Comparison of ENCODE assay signal across 8 cellular contexts in genomic region chr1:145979746-145980435, GRCh38. TPM values are rescaled to one million over a fixed set of nuclear protein-coding genes. Genes with fewer than 3 reads are reported as not detected.
DNase-seq lines count a peak whose midpoint lies in the region; ATAC-seq lines count a peak whose summit lies in the region.

No MANE protein-coding gene starts in this region.

- H3K27me3 ChIP-seq in ectodermal cell (ENCODE audit: control insufficient read depth, insufficient read depth, low read length, poor library complexity, severe bottlenecking) = no peaks in the 10 kb centered on the region

- H3K27ac Mint-ChIP-seq in activated naive CD8-positive, alpha-beta T cell treated with anti-CD3 and anti-CD28 coated beads, Interleukin-2, amount 10 ng/mL, durations not matched to agents 7 days and 5 days = no peak overlapping the region
- H3K27ac Mint-ChIP-seq in activated naive CD8-positive, alpha-beta T cell treated with anti-CD3 and anti-CD28 coated beads, Interleukin-2, amount 50 U/mL, for 24 hours = no peak overlapping the region

- H3K27me3 Mint-ChIP-seq in activated naive CD8-positive, alpha-beta T cell treated with anti-CD3 and anti-CD28 coated beads, Interleukin-2, amount 10 ng/mL, durations not matched to agents 7 days and 5 days = no peaks in the 10 kb centered on the region
- H3K27me3 Mint-ChIP-seq in activated naive CD8-positive, alpha-beta T cell treated with anti-CD3 and anti-CD28 coated beads, Interleukin-2, amount 50 U/mL, for 24 hours = no peaks in the 10 kb centered on the region

- H3K4me3 ChIP-seq in ectodermal cell (ENCODE audit: insufficient read depth, low read depth, low read length) = no peak overlapping the region

- WGBS in ectodermal cell, 2 experiments = 64 to 65% methylated on average over 7 of the region's 7 CpGs

- no peaks in the 10 kb centered on the region for H3K36me3 ChIP-seq in ectodermal cell (ENCODE audit: control insufficient read depth, insufficient read depth, low read length)

- H3K9me3 ChIP-seq in ectodermal cell (ENCODE audit: control insufficient read depth, low read length) = no peaks in the 10 kb centered on the region

- H3K4me1 Mint-ChIP-seq in activated naive CD8-positive, alpha-beta T cell treated with anti-CD3 and anti-CD28 coated beads, Interleukin-2, amount 10 ng/mL, durations not matched to agents 7 days and 5 days = peaks cover 29% of the 10 kb centered on the region
- H3K4me1 Mint-ChIP-seq in activated naive CD8-positive, alpha-beta T cell treated with anti-CD3 and anti-CD28 coated beads, Interleukin-2, amount 50 U/mL, for 24 hours = peaks cover 8% of the 10 kb centered on the region

- no peaks in the 10 kb centered on the region for H3K9me3 Mint-ChIP-seq in activated naive CD8-positive, alpha-beta T cell treated with anti-CD3 and anti-CD28 coated beads, Interleukin-2, amount 10 ng/mL, durations not matched to agents 7 days and 5 days
- H3K9me3 Mint-ChIP-seq in activated naive CD8-positive, alpha-beta T cell treated with anti-CD3 and anti-CD28 coated beads, Interleukin-2, amount 50 U/mL, for 24 hours = no peaks in the 10 kb centered on the region

- ATAC-seq in activated naive CD8-positive, alpha-beta T cell treated with anti-CD3 and anti-CD28 coated beads, Interleukin-2, amount 10 ng/mL, durations not matched to agents 7 days and 5 days (ENCODE audit: low read depth) = peak; percentile 14
- ATAC-seq in activated naive CD8-positive, alpha-beta T cell treated with anti-CD3 and anti-CD28 coated beads, Interleukin-2, amount 50 U/mL, for 24 hours = no peak
- no peak for ATAC-seq in HG03354 (IDR thresholded peaks at IDR 0.05; ENCODE audit: poor library complexity, severe bottlenecking, unreplicated experiment)

- H3K36me3 Mint-ChIP-seq in activated naive CD8-positive, alpha-beta T cell treated with anti-CD3 and anti-CD28 coated beads, Interleukin-2, amount 10 ng/mL, durations not matched to agents 7 days and 5 days = no peaks in the 10 kb centered on the region
- H3K36me3 Mint-ChIP-seq in activated naive CD8-positive, alpha-beta T cell treated with anti-CD3 and anti-CD28 coated beads, Interleukin-2, amount 50 U/mL, for 24 hours (ENCODE audit: low read depth) = no peaks in the 10 kb centered on the region

- H3K4me3 Mint-ChIP-seq in activated naive CD8-positive, alpha-beta T cell treated with anti-CD3 and anti-CD28 coated beads, Interleukin-2, amount 10 ng/mL, durations not matched to agents 7 days and 5 days = no peak overlapping the region
- H3K4me3 Mint-ChIP-seq in activated naive CD8-positive, alpha-beta T cell treated with anti-CD3 and anti-CD28 coated beads, Interleukin-2, amount 50 U/mL, for 24 hours = no peak overlapping the region

- no peak for DNase-seq in activated naive CD8-positive, alpha-beta T cell treated with anti-CD3 and anti-CD28 coated beads, Interleukin-2, amount 10 ng/mL, durations not matched to agents 7 days and 5 days
- DNase-seq in activated naive CD8-positive, alpha-beta T cell treated with anti-CD3 and anti-CD28 coated beads, Interleukin-2, amount 50 U/mL, for 24 hours = no peak
- DNase-seq in NAMALWA (ENCODE audit: low spot score) (peak; percentile 48), pons (ENCODE audit: low spot score) (peak; percentile 55), D341Med (ENCODE audit: low spot score) (no peak), activated gamma-delta T cell treated with Interleukin-2 at 50 U/mL for 16 hours (no peak)

- peak overlapping the region; percentile 64 for H3K27ac ChIP-seq in ectodermal cell (ENCODE audit: insufficient read depth, low read depth, low read length, poor library complexity, severe bottlenecking)

- H3K4me1 ChIP-seq in ectodermal cell (ENCODE audit: control insufficient read depth, insufficient read depth, low read length) = peaks cover 25% of the 10 kb centered on the region

- POLR2A ChIA-PET in activated naive CD8-positive, alpha-beta T cell treated with anti-CD3 and anti-CD28 coated beads, Interleukin-2, amount 10 ng/mL, durations not matched to agents 7 days and 5 days (lab: Charles Lee) = interaction anchor here (0.7 to 11.2 kb wide), 17 partner anchors 10 to 136 kb away, joined by 3 to 407 read pairs (median 5); partner anchors contain the start of genes ANKRD34A, LIX1L, NUDT17 and PEX11B

RNA-seq across cellular contexts. Expression of gene POLR3GL, which starts 15.4 kb away (rescaled TPM):
- total RNA-seq in activated naive CD8-positive, alpha-beta T cell treated with anti-CD3 and anti-CD28 coated beads, Interleukin-2, amount 10 ng/mL, durations not matched to agents 7 days and 5 days = 10 to 100 TPM; 32.6 to 34.9 TPM
- polyA plus RNA-seq in ectodermal cell (2013, experiment 1 of 4) = 18.3 TPM
- 16.4 TPM for polyA plus RNA-seq in ectodermal cell (2013, experiment 2 of 4)
- polyA plus RNA-seq in ectodermal cell (2013, experiment 3 of 4) = 22.1 TPM
- 22.3 TPM for polyA plus RNA-seq in ectodermal cell (2013, experiment 4 of 4)

RNA-seq across cellular contexts. Expression of gene ANKRD34A, which starts 15.5 kb away (rescaled TPM):
- total RNA-seq in activated naive CD8-positive, alpha-beta T cell treated with anti-CD3 and anti-CD28 coated beads, Interleukin-2, amount 10 ng/mL, durations not matched to agents 7 days and 5 days = 1 to 10 TPM; 2.2 to 2.8 TPM
- polyA plus RNA-seq in ectodermal cell (2013, experiment 1 of 4) = 0.52 TPM
- 0.37 TPM for polyA plus RNA-seq in ectodermal cell (2013, experiment 2 of 4)
- 0.43 TPM for polyA plus RNA-seq in ectodermal cell (2013, experiment 3 of 4)
- 0.28 TPM for polyA plus RNA-seq in ectodermal cell (2013, experiment 4 of 4)

RNA-seq across cellular contexts. Expression of gene TXNIP, which starts 16.5 kb away (rescaled TPM):
- 100 to 1,000 TPM; 678 to 725 TPM for total RNA-seq in activated naive CD8-positive, alpha-beta T cell treated with anti-CD3 and anti-CD28 coated beads, Interleukin-2, amount 10 ng/mL, durations not matched to agents 7 days and 5 days
- polyA plus RNA-seq in ectodermal cell (2013, experiment 1 of 4) = 159 TPM
- 92.6 TPM for polyA plus RNA-seq in ectodermal cell (2013, experiment 2 of 4)
- 99.9 TPM for polyA plus RNA-seq in ectodermal cell (2013, experiment 3 of 4)
- 140 TPM for polyA plus RNA-seq in ectodermal cell (2013, experiment 4 of 4)

RNA-seq across cellular contexts. Expression of gene LIX1L, which starts 22.1 kb away (rescaled TPM):
- total RNA-seq in activated naive CD8-positive, alpha-beta T cell treated with anti-CD3 and anti-CD28 coated beads, Interleukin-2, amount 10 ng/mL, durations not matched to agents 7 days and 5 days = 10 to 100 TPM; 54.0 to 57.5 TPM
- 13.3 TPM for polyA plus RNA-seq in ectodermal cell (2013, experiment 1 of 4)
- 9.4 TPM for polyA plus RNA-seq in ectodermal cell (2013, experiment 2 of 4)
- polyA plus RNA-seq in ectodermal cell (2013, experiment 3 of 4) = 7.8 TPM
- 9.4 TPM for polyA plus RNA-seq in ectodermal cell (2013, experiment 4 of 4)

RNA-seq across cellular contexts. Expression of gene HJV, which starts 41.6 kb away (rescaled TPM):
- not detected for total RNA-seq in activated naive CD8-positive, alpha-beta T cell treated with anti-CD3 and anti-CD28 coated beads, Interleukin-2, amount 10 ng/mL, durations not matched to agents 7 days and 5 days
- not detected for polyA plus RNA-seq in ectodermal cell (2013, experiment 1 of 4)
- polyA plus RNA-seq in ectodermal cell (2013, experiment 2 of 4) = not detected
- polyA plus RNA-seq in ectodermal cell (2013, experiment 3 of 4) = not detected
- polyA plus RNA-seq in ectodermal cell (2013, experiment 4 of 4) = not detected

Comparison
In these comparisons a context has a peak if more than half of its experiments do, and no peak if none do; other contexts are left out.
1. DNase-seq: peak in NAMALWA (single experiment) and pons (single experiment); none in activated naive CD8-positive, alpha-beta T cell treated with anti-CD3 and anti-CD28 coated beads, Interleukin-2, amount 10 ng/mL, durations not matched to agents 7 days and 5 days (single experiment), activated naive CD8-positive, alpha-beta T cell treated with anti-CD3 and anti-CD28 coated beads, Interleukin-2, amount 50 U/mL, for 24 hours (single experiment), D341Med (single experiment) and activated gamma-delta T cell treated with Interleukin-2 at 50 U/mL for 16 hours (single experiment).